In genomic region chr17:5065227-5065744, GRCh38 we compare ENCODE assay signal across 19 cellular contexts. TPM values are rescaled to one million over a fixed set of nuclear protein-coding genes. Genes with fewer than 3 reads are reported as not detected.
DNase-seq lines count a peak whose midpoint lies in the region; ATAC-seq and TF ChIP-seq lines count a peak whose summit lies in the region.
"Had no signal": no experiment of that assay in that cellular context is flagged by ENCODE, and none has a peak within 500 bp of the region (broad histone marks: within the 10 kb centered on the region; RNA-seq: fewer than 3 reads in every experiment).

No MANE protein-coding gene starts in this region.

- no peaks in the 10 kb centered on the region for H3K9me2 ChIP-seq in SK-N-SH

- intact Hi-C loops in MCF 10A (cut with micrococcal nuclease) (loop anchor here (10.0 kb wide), 1 partner anchor 500 kb away; the partner anchor contains the start of gene GGT6), mammary epithelial cell (cut with micrococcal nuclease) (loop anchor here (10.0 kb wide), 1 partner anchor 330 kb away; the partner anchor contains the start of genes CXCL16, MED11 and ZMYND15)

- H3K4me3 Mint-ChIP-seq in MCF 10A (ENCODE audit: unreplicated experiment): no peak overlapping the region

- no peak overlapping the region for H3K4me3 ChIP-seq in mammary epithelial cell (replicated peaks in 1 of 3; ENCODE audit: insufficient read depth in 1 of 3, low read depth in 2 of 3, low read length in 3 of 3)
- no peak overlapping the region for H3K4me3 ChIP-seq in SK-N-SH (ENCODE audit: low read depth in 2 of 2, low read length in 1 of 2)
- H3K4me3 ChIP-seq: MG63, PC-9, SJCRH30 had no signal

- no peaks in the 10 kb centered on the region for H3K4me1 Mint-ChIP-seq in MCF 10A (ENCODE audit: insufficient read depth, unreplicated experiment)

- H2AFZ ChIP-seq in mammary epithelial cell (ENCODE audit: low read depth, low read length) (no peak overlapping the region), SK-N-SH (ENCODE audit: low read depth) (no peak overlapping the region)
- H2AFZ ChIP-seq: PC-9 had no signal

- DNase-seq in MCF 10A (ENCODE audit: unreplicated experiment) (peak; percentile 28), mammary epithelial cell (no peak), SK-N-SH (no peak), fibroblast of peridontal ligament (ENCODE audit: extremely low read depth) (peak; percentile 27), AG08395 (ENCODE audit: low spot score) (no peak)
- DNase-seq in effector CD8-positive, alpha-beta T cell (lab: John Stamatoyannopoulos, UW): no peak
- DNase-seq: AML-193, COR-L47, GOT3, MG63, NCI-H1092 treated with DMSO at 0.1 percent for 48 hours, NCI-H187, NCI-H748 treated with DMSO at 0.1 percent for 48 hours, PC-9, SJCRH30 had no signal

- TF ChIP-seq RAD21 in SK-N-SH (IDR thresholded peaks at IDR 0.05; ENCODE audit: low read length): no peak

- H3K36me3 ChIP-seq in mammary epithelial cell (ENCODE audit: insufficient read depth, low read length): no peaks in the 10 kb centered on the region
- no peaks in the 10 kb centered on the region for H3K36me3 ChIP-seq in SK-N-SH (replicated peaks in 1 of 2; ENCODE audit: control insufficient read depth in 1 of 2, insufficient read depth in 2 of 2, low read length in 1 of 2)
- H3K36me3 ChIP-seq: MG63, SJCRH30 had no signal

- H3K4me2 ChIP-seq in mammary epithelial cell (ENCODE audit: insufficient read depth, low read depth, low read length): no peak overlapping the region
- no peak overlapping the region; the same call in 1 of the 2 replicates for H3K4me2 ChIP-seq in SK-N-SH
- H3K4me2 ChIP-seq: KMS-11, PC-9 had no signal

- in situ Hi-C loops in mammary epithelial cell (cut with MboI; ENCODE audit: low sequenced_read_pairs in 2 of 2): loop anchor here (10.0 kb wide), 2 partner anchors 150 to 160 kb away; partner anchors contain the start of gene CHRNE (in 1 of the 2)

- no TSS peak for BruUV-seq in MCF 10A (replicated peaks; lab: Mats Ljungman, UMichigan)
- no TSS peak for BruUV-seq in mammary epithelial cell (replicated peaks; lab: Mats Ljungman, UMichigan)

- TF ChIP-seq EP300 in SK-N-SH (IDR thresholded peaks at IDR 0.05; ENCODE audit: borderline replicate concordance in 1 of 2, low read depth in 1 of 2, low read length in 1 of 2): no peak

- H3K79me2 ChIP-seq in mammary epithelial cell (ENCODE audit: insufficient read depth, low read length) (no peaks in the 10 kb centered on the region), SK-N-SH (ENCODE audit: insufficient read depth) (no peaks in the 10 kb centered on the region)

- H3K9ac ChIP-seq in mammary epithelial cell (ENCODE audit: insufficient read depth, low read length): no peak overlapping the region
- no peak overlapping the region for H3K9ac ChIP-seq in SK-N-SH
- H3K9ac ChIP-seq: KMS-11 had no signal

- no peaks in the 10 kb centered on the region for H3K36me3 Mint-ChIP-seq in MCF 10A (ENCODE audit: insufficient read depth, unreplicated experiment)

- WGBS in mammary epithelial cell (ENCODE audit: low coverage, missing lambda C conversion rate): 0% methylated on average over 1 of the region's 1 CpG
- WGBS in SK-N-SH (ENCODE audit: low lambda C conversion rate): 39% methylated on average over 1 of the region's 1 CpG

- H3K4me1 ChIP-seq in mammary epithelial cell (ENCODE audit: insufficient read depth, low read length) (no peaks in the 10 kb centered on the region), SK-N-SH (ENCODE audit: control insufficient read depth in 1 of 2, insufficient read depth in 2 of 2, low read depth in 1 of 2, low read length in 1 of 2) (no peaks in the 10 kb centered on the region)
- H3K4me1 ChIP-seq: SJCRH30 had no signal

- H3K9me3 ChIP-seq in mammary epithelial cell (replicated peaks; ENCODE audit: insufficient read depth, low read length): no peaks in the 10 kb centered on the region
- H3K9me3 ChIP-seq in SK-N-SH: no peaks in the 10 kb centered on the region
- H3K9me3 ChIP-seq: MG63, SJCRH30 had no signal

- TF ChIP-seq CTCF in MCF 10A (IDR thresholded peaks at IDR 0.05; ENCODE audit: unreplicated experiment): no peak
- TF ChIP-seq CTCF in mammary epithelial cell (conservative IDR thresholded peaks at IDR 0.05 in 1 of 2, IDR thresholded peaks at IDR 0.05 in 1 of 2; ENCODE audit: extremely low read depth in 1 of 2, insufficient read depth in 1 of 2, low read depth in 1 of 2, low read length in 2 of 2): no peak
- no peak for TF ChIP-seq CTCF in SK-N-SH (IDR thresholded peaks at IDR 0.05)

- no peaks in the 10 kb centered on the region for H3F3A ChIP-seq in SK-N-SH (replicated peaks; ENCODE audit: insufficient read depth)

- POLR2A ChIA-PET in MCF 10A (lab: Yijun Ruan, JAX) (no interaction called here), SK-N-SH (lab: Yijun Ruan, JAX) (no interaction called here)

- H4K20me1 ChIP-seq in mammary epithelial cell (ENCODE audit: insufficient read depth, low read length) (no peaks in the 10 kb centered on the region), SK-N-SH (ENCODE audit: insufficient read depth) (no peaks in the 10 kb centered on the region)

- no peak for ATAC-seq in GM18907 (IDR thresholded peaks at IDR 0.05; ENCODE audit: unreplicated experiment)

- H3K27ac ChIP-seq in mammary epithelial cell (ENCODE audit: insufficient read depth, low read depth, low read length) (no peak overlapping the region), SK-N-SH (ENCODE audit: low read depth in 2 of 2, low read length in 1 of 2) (no peak overlapping the region)
- H3K27ac ChIP-seq: KMS-11, PC-9, SJCRH30 had no signal

- H3K27me3 Mint-ChIP-seq in MCF 10A (ENCODE audit: insufficient read depth, unreplicated experiment): peaks cover 10% of the 10 kb centered on the region

- H3K9me3 Mint-ChIP-seq in MCF 10A (ENCODE audit: unreplicated experiment): no peaks in the 10 kb centered on the region

- CTCF ChIA-PET in MCF 10A (lab: Yijun Ruan, JAX): interaction anchor here (0.6 kb wide), 1 partner anchor 30 kb away, joined by 3 read pairs; no protein-coding TSS in a partner anchor
- CTCF ChIA-PET in mammary epithelial cell (lab: Charles Lee; ENCODE audit: low non-redundant PET): no interaction called here
- CTCF ChIA-PET in SK-N-SH (lab: Yijun Ruan, JAX): no interaction called here

- dilution Hi-C loops in mammary epithelial cell (cut with HindIII; ENCODE audit: low sequenced_read_pairs): no loop called here

- no peak overlapping the region for H3K27ac Mint-ChIP-seq in MCF 10A (ENCODE audit: low read depth, unreplicated experiment)

- H3K27me3 ChIP-seq in mammary epithelial cell (ENCODE audit: insufficient read depth, low read length) (no peaks in the 10 kb centered on the region), SK-N-SH (ENCODE audit: insufficient read depth) (no peaks in the 10 kb centered on the region; the same call in 1 of the 2 replicates)
- H3K27me3 ChIP-seq: MG63, SJCRH30 had no signal

TF ChIP-seq in SK-N-SH, 30 proteins besides CTCF, POLR2A, EP300 and RAD21:
- TF ChIP-seq NFIC (IDR thresholded peaks at IDR 0.05; ENCODE audit: borderline replicate concordance): peak; percentile 37; the same call in 1 of the 2 replicates
- TF ChIP-seq, protein P1, sequence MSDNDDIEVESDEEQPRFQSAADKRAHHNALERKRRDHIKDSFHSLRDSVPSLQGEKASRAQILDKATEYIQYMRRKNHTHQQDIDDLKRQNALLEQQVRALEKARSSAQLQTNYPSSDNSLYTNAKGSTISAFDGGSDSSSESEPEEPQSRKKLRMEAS (IDR thresholded peaks at IDR 0.05; ENCODE audit: low read depth): no peak

RNA-seq across cellular contexts. Expression of gene ZFP3, which starts 13.0 kb away (rescaled TPM):
- total RNA-seq in MCF 10A (2022): not detected in 2 replicates
- 1 to 10 TPM in 1 of 2 donors, under 1 TPM in 1; 0.09 to 3.0 TPM for total RNA-seq in mammary epithelial cell
- 0.40 TPM for polyA plus RNA-seq in mammary epithelial cell
- 1.0 TPM for polyA minus RNA-seq in mammary epithelial cell
- 1.5 and 2.3 TPM in 2 replicates for polyA plus RNA-seq in SK-N-SH (2012; rRNA removed)
- 1.9 and 2.2 TPM in 2 replicates for polyA plus RNA-seq in SK-N-SH (2012; cell fraction: cytosol; rRNA removed)
- 1.2 and 2.7 TPM in 2 replicates for polyA plus RNA-seq in SK-N-SH (2012; cell fraction: nucleus; rRNA removed)
- total RNA-seq: NCI-H460 had no signal

RNA-seq across cellular contexts. Expression of gene SLC52A1, which starts 30.1 kb away (rescaled TPM):
- total RNA-seq in MCF 10A (2022) (not detected in 2 replicates), mammary epithelial cell (under 1 TPM; 0.50 to 0.52 TPM)
- polyA plus RNA-seq in mammary epithelial cell (0.39 TPM), SK-N-SH (2012; rRNA removed) (0.49 and 0.55 TPM in 2 replicates)
- polyA minus RNA-seq in mammary epithelial cell: not detected
- polyA plus RNA-seq in SK-N-SH (2012; cell fraction: cytosol; rRNA removed): 0.15 and 0.22 TPM in 2 replicates
- polyA plus RNA-seq in SK-N-SH (2012; cell fraction: nucleus; rRNA removed): 1.6 TPM in 2 replicates
- total RNA-seq: A673, SJCRH30 had no signal

RNA-seq across cellular contexts. Expression of gene ZNF232, which starts 46.4 kb away (rescaled TPM):
- 8.8 and 11.6 TPM in 2 replicates for total RNA-seq in MCF 10A (2022)
- total RNA-seq in mammary epithelial cell: 1 to 10 TPM; 5.0 to 7.2 TPM
- 6.6 TPM for polyA plus RNA-seq in mammary epithelial cell
- polyA minus RNA-seq in mammary epithelial cell: 15.5 TPM
- polyA plus RNA-seq in SK-N-SH (2012; rRNA removed): 3.4 and 3.6 TPM in 2 replicates
- polyA plus RNA-seq in SK-N-SH (2012; cell fraction: cytosol; rRNA removed): 3.5 and 3.6 TPM in 2 replicates
- 3.8 and 5.1 TPM in 2 replicates for polyA plus RNA-seq in SK-N-SH (2012; cell fraction: nucleus; rRNA removed)

RNA-seq across cellular contexts. Expression of gene USP6, which starts 50.5 kb away (rescaled TPM):
- 0.10 TPM in 1 of 2 replicates, not detected in the other for total RNA-seq in MCF 10A (2022)
- under 1 TPM in 1 of 2 donors, not detected in 1; 0.14 TPM for total RNA-seq in mammary epithelial cell
- polyA plus RNA-seq in mammary epithelial cell: not detected
- not detected for polyA minus RNA-seq in mammary epithelial cell
- not detected in 2 replicates for polyA plus RNA-seq in SK-N-SH (2012; rRNA removed)
- not detected in 2 replicates for polyA plus RNA-seq in SK-N-SH (2012; cell fraction: cytosol; rRNA removed)
- 0.01 TPM in 1 of 2 replicates, not detected in the other for polyA plus RNA-seq in SK-N-SH (2012; cell fraction: nucleus; rRNA removed)
- total RNA-seq: NCI-H460, SJCRH30 had no signal

Comparison
In these comparisons a context has a peak if more than half of its experiments do, and no peak if none do; other contexts are left out.
1. DNase-seq: peak in MCF 10A (single experiment) and fibroblast of peridontal ligament (single experiment); none in mammary epithelial cell (single experiment), SK-N-SH (single experiment), AG08395 (single experiment) and effector CD8-positive, alpha-beta T cell (single experiment).